ENCODE assay signal across 1 cellular context in the genomic region with DNA sequence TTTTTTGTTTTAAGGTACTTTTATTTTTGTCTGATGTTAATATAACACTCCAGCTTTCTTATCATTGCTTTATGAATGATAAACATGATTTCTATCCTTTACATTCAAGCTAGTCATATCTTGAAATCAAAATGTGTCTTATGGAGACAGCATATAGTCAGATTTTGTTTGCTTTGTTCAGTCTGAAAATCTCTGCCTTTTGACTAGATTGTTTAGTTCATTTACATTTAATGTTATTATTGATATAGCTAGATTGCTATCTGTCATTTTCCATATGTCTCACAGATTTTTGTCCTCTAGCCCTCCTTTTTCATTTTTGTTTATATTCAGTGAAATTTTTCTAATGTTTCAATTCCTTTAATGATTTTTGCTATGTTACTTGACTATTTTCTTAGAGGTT.
TF ChIP-seq lines count a peak whose summit lies in the region.

No MANE protein-coding gene starts in this region.

TF ChIP-seq in HEK293, 187 proteins besides CTCF, POLR2A, EP300 and RAD21 (continued from another document):
- TF ChIP-seq, protein P1, sequence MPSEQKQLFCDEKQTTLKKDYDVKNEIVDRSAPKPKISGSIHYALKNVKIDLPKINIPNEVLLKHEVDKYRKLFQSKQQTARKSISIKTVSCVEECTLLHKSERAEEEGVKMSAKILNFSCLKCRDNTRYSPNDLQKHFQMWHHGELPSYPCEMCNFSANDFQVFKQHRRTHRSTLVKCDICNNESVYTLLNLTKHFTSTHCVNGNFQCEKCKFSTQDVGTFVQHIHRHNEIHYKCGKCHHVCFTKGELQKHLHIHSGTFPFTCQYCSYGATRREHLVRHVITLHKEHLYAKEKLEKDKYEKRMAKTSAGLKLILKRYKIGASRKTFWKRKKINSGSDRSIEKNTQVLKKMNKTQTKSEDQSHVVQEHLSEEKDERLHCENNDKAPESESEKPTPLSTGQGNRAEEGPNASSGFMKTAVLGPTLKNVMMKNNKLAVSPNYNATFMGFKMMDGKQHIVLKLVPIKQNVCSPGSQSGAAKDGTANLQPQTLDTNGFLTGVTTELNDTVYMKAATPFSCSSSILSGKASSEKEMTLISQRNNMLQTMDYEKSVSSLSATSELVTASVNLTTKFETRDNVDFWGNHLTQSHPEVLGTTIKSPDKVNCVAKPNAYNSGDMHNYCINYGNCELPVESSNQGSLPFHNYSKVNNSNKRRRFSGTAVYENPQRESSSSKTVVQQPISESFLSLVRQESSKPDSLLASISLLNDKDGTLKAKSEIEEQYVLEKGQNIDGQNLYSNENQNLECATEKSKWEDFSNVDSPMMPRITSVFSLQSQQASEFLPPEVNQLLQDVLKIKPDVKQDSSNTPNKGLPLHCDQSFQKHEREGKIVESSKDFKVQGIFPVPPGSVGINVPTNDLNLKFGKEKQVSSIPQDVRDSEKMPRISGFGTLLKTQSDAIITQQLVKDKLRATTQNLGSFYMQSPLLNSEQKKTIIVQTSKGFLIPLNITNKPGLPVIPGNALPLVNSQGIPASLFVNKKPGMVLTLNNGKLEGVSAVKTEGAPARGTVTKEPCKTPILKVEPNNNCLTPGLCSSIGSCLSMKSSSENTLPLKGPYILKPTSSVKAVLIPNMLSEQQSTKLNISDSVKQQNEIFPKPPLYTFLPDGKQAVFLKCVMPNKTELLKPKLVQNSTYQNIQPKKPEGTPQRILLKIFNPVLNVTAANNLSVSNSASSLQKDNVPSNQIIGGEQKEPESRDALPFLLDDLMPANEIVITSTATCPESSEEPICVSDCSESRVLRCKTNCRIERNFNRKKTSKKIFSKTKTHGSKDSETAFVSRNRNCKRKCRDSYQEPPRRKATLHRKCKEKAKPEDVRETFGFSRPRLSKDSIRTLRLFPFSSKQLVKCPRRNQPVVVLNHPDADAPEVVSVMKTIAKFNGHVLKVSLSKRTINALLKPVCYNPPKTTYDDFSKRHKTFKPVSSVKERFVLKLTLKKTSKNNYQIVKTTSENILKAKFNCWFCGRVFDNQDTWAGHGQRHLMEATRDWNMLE (tag by site-specific recombination; conservative IDR thresholded peaks at IDR 0.05; ENCODE audit: low read depth): no peak
